ENCODE assay signal across 9 cellular contexts in genomic region chr2:3493610-3493997, GRCh38. TPM values are rescaled to one million over a fixed set of nuclear protein-coding genes. Genes with fewer than 3 reads are reported as not detected.
DNase-seq lines count a peak whose midpoint lies in the region; ATAC-seq, FAIRE-seq and TF ChIP-seq lines count a peak whose summit lies in the region.
"Had no signal": no experiment of that assay in that cellular context is flagged by ENCODE, and none has a peak within 500 bp of the region (broad histone marks: within the 10 kb centered on the region; RNA-seq: fewer than 3 reads in every experiment).

No MANE protein-coding gene starts in this region.

- peak; percentile 6 to 60; a peak in 3 of 6 replicates for ATAC-seq in A549
- peak; percentile 78 for ATAC-seq in mucosa of descending colon
- no peak for ATAC-seq in HG03520 (IDR thresholded peaks at IDR 0.05; ENCODE audit: unreplicated experiment)
- no peak for ATAC-seq in HG03175 (IDR thresholded peaks at IDR 0.05; ENCODE audit: unreplicated experiment)

- WGBS in A549 (ENCODE audit: missing lambda C conversion rate), result 70% methylated on average over 10 of the region's 10 CpGs

- H3K27me3 ChIP-seq in endocrine pancreas (ENCODE audit: control insufficient read depth, insufficient read depth, low read length), result no peaks in the 10 kb centered on the region
- H3K27me3 ChIP-seq: esophagus muscularis mucosa had no signal

- no peak overlapping the region for H3K4me2 ChIP-seq in A549

- no peak for FAIRE-seq in A549 (lab: Jason Lieb, UNC)
- FAIRE-seq in H54 (lab: Jason Lieb, UNC), result no peak

- intact Hi-C loops in mucosa of descending colon (cut with DNase I, micrococcal nuclease), result no loop called here

- DNase-seq in A549 (ENCODE audit: low read depth in 1 of 2, low spot score in 1 of 2) (peak in 1 of 2 experiments; percentile 20), NCI-H69 (lab: John Stamatoyannopoulos, UW) (peak; percentile 1), mucosa of descending colon (peak in 1 of 3 donors; percentile 66), H54 (ENCODE audit: insufficient read length, low spot score) (no peak)
- no peak for DNase-seq in effector CD8-positive, alpha-beta T cell (lab: John Stamatoyannopoulos, UW)

- H3K27ac ChIP-seq in A549, result no peak overlapping the region
- H3K27ac ChIP-seq: esophagus muscularis mucosa had no signal

- no peak for TF ChIP-seq POLR2A in A549 (IDR thresholded peaks at IDR 0.05; ENCODE audit: low read length)
- TF ChIP-seq POLR2A in H54 (IDR thresholded peaks at IDR 0.05; ENCODE audit: low read depth, low read length), result no peak

- H3K4me3 ChIP-seq in A549, result no peak overlapping the region
- H3K4me3 ChIP-seq in endocrine pancreas (ENCODE audit: control insufficient read depth, insufficient read depth, low read length), result peak overlapping the region; percentile 71
- no peak overlapping the region for H3K4me3 ChIP-seq in mucosa of descending colon
- H3K4me3 ChIP-seq: esophagus muscularis mucosa had no signal

- TF ChIP-seq RAD21 in A549 (conservative IDR thresholded peaks at IDR 0.05 in 1 of 2, IDR thresholded peaks at IDR 0.05 in 1 of 2), result no peak

- POLR2A ChIA-PET in A549 (lab: Yijun Ruan, JAX), result no interaction called here

- H3K36me3 ChIP-seq in endocrine pancreas (ENCODE audit: control insufficient read depth, insufficient read depth, low read length) (no peaks in the 10 kb centered on the region), mucosa of descending colon (ENCODE audit: low read depth) (no peaks in the 10 kb centered on the region)

- CTCF ChIA-PET in A549 (lab: Yijun Ruan, JAX), result interaction anchor here (1.1 to 1.6 kb wide), 4 partner anchors 10 to 20 kb away, joined by 3 to 4 read pairs (median 3); no protein-coding TSS in a partner anchor

- no peak for TF ChIP-seq EP300 in A549 (IDR thresholded peaks at IDR 0.05)

- no peaks in the 10 kb centered on the region for H3K9me3 ChIP-seq in A549
- no peaks in the 10 kb centered on the region for H3K9me3 ChIP-seq in endocrine pancreas (ENCODE audit: control insufficient read depth, low read length)
- no peaks in the 10 kb centered on the region for H3K9me3 ChIP-seq in mucosa of descending colon
- H3K9me3 ChIP-seq: esophagus muscularis mucosa had no signal

- no peak overlapping the region for H3K9ac ChIP-seq in endocrine pancreas (ENCODE audit: control insufficient read depth, insufficient read depth, low read length)

- H3K4me1 ChIP-seq in A549, result no peaks in the 10 kb centered on the region
- no peaks in the 10 kb centered on the region for H3K4me1 ChIP-seq in endocrine pancreas (ENCODE audit: control insufficient read depth, insufficient read depth, low read length)
- no peaks in the 10 kb centered on the region for H3K4me1 ChIP-seq in mucosa of descending colon (ENCODE audit: low read depth)

- TF ChIP-seq CTCF in A549 (IDR thresholded peaks at IDR 0.05) (no peak), mucosa of descending colon (IDR thresholded peaks at IDR 0.05) (no peak)

TF ChIP-seq in A549, 52 proteins besides CTCF, POLR2A, EP300 and RAD21:
- TF ChIP-seq PHF8 (IDR thresholded peaks at IDR 0.05; ENCODE audit: borderline replicate concordance, low read depth), result no peak
- no peak for TF ChIP-seq NFE2L2 (conservative IDR thresholded peaks at IDR 0.05; ENCODE audit: low read length)
- TF ChIP-seq KDM1A (IDR thresholded peaks at IDR 0.05; ENCODE audit: low read depth), result no peak
- no peak for TF ChIP-seq RFX5 (IDR thresholded peaks at IDR 0.05)
- TF ChIP-seq RARB (CRISPR knock-in tag; IDR thresholded peaks at IDR 0.05), result no peak
- no peak for TF ChIP-seq CHD4 (IDR thresholded peaks at IDR 0.05; ENCODE audit: borderline replicate concordance)
- TF ChIP-seq HEYL (CRISPR knock-in tag; IDR thresholded peaks at IDR 0.05), result no peak
- no peak for TF ChIP-seq BHLHE40 (IDR thresholded peaks at IDR 0.05; ENCODE audit: low read depth, low read length)
- TF ChIP-seq, protein P1, sequence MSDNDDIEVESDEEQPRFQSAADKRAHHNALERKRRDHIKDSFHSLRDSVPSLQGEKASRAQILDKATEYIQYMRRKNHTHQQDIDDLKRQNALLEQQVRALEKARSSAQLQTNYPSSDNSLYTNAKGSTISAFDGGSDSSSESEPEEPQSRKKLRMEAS (IDR thresholded peaks at IDR 0.05), result no peak
- TF ChIP-seq CHD2 (IDR thresholded peaks at IDR 0.05; ENCODE audit: low read length, partially characterized antibody), result no peak
- no peak for TF ChIP-seq HOXB5 (CRISPR knock-in tag; IDR thresholded peaks at IDR 0.05)
- no peak for TF ChIP-seq CBX2 (IDR thresholded peaks at IDR 0.05; ENCODE audit: borderline replicate concordance, low read depth)
- TF ChIP-seq JUN (IDR thresholded peaks at IDR 0.05), result no peak
- no peak for TF ChIP-seq ZC3H11A (IDR thresholded peaks at IDR 0.05)
- TF ChIP-seq NR3C1 (IDR thresholded peaks at IDR 0.05), result no peak
- TF ChIP-seq, protein P2, sequence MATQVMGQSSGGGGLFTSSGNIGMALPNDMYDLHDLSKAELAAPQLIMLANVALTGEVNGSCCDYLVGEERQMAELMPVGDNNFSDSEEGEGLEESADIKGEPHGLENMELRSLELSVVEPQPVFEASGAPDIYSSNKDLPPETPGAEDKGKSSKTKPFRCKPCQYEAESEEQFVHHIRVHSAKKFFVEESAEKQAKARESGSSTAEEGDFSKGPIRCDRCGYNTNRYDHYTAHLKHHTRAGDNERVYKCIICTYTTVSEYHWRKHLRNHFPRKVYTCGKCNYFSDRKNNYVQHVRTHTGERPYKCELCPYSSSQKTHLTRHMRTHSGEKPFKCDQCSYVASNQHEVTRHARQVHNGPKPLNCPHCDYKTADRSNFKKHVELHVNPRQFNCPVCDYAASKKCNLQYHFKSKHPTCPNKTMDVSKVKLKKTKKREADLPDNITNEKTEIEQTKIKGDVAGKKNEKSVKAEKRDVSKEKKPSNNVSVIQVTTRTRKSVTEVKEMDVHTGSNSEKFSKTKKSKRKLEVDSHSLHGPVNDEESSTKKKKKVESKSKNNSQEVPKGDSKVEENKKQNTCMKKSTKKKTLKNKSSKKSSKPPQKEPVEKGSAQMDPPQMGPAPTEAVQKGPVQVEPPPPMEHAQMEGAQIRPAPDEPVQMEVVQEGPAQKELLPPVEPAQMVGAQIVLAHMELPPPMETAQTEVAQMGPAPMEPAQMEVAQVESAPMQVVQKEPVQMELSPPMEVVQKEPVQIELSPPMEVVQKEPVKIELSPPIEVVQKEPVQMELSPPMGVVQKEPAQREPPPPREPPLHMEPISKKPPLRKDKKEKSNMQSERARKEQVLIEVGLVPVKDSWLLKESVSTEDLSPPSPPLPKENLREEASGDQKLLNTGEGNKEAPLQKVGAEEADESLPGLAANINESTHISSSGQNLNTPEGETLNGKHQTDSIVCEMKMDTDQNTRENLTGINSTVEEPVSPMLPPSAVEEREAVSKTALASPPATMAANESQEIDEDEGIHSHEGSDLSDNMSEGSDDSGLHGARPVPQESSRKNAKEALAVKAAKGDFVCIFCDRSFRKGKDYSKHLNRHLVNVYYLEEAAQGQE (IDR thresholded peaks at IDR 0.05), result no peak
- TF ChIP-seq MAFK (IDR thresholded peaks at IDR 0.05; ENCODE audit: partially characterized antibody), result no peak

RNA-seq across cellular contexts. Expression of gene ADI1, which starts 25.7 kb away (rescaled TPM):
- polyA plus RNA-seq in A549 (2011; rRNA removed) (42.7 and 47.9 TPM in 2 replicates), A549 (2017; fragmentation: RNase III; extraction: RNeasy Plus Mini Kit Qiagen cat#74134 plus additional on column Dnase treatment) (78.8 to 84.6 TPM (median 84.3 TPM) in 3 replicates)
- 51.6 and 55.2 TPM in 2 replicates for polyA plus RNA-seq in A549 (2012; cell fraction: cytosol; rRNA removed)
- polyA plus RNA-seq in A549 (2012; cell fraction: nucleus; rRNA removed), result 31.2 and 42.2 TPM in 2 replicates
- polyA minus RNA-seq in A549 (2011; rRNA and poly(A)+ RNA removed), result 18.5 and 21.4 TPM in 2 replicates
- total RNA-seq in mucosa of descending colon, result 10 to 100 TPM; 59.3 to 91.5 (median 70.4) TPM

Comparison
In these comparisons a context has a peak if more than half of its experiments do, and no peak if none do; other contexts are left out.
1. ATAC-seq: peak in A549 (2 of 2) and mucosa of descending colon (single experiment); none in HG03520 (single experiment) and HG03175 (single experiment).